1 cellular context compared by ENCODE assay signal in the genomic region with DNA sequence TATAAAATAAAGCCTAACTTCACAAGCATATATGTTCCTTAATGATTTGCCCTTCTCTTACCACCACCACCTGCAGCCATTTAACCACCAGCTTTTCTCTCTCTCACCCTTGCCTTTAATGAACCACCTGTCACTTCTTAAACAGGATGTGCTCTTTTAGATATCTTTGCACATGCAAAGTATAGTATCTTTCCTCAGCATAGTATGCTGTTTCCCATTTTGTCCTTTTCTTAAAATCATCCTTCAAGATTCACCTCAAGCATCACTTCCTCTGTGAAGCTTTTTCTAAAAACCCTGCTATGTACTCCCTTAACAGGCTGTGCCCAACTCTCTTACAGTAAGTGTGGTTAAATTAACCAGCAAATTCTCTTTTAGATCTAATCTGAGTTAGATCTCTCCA.
TF ChIP-seq lines count a peak whose summit lies in the region.

No MANE protein-coding gene starts in this region.

TF ChIP-seq in GM12878, 131 proteins besides CTCF, POLR2A, EP300 and RAD21:
- TF ChIP-seq STAT1 (conservative IDR thresholded peaks at IDR 0.05) (no peak), RBBP5 (conservative IDR thresholded peaks at IDR 0.05) (no peak), TBL1XR1 (IDR thresholded peaks at IDR 0.05; ENCODE audit: low read depth, low read length) (no peak), ZZZ3 (IDR thresholded peaks at IDR 0.05; ENCODE audit: control insufficient read depth, insufficient read length, low read depth) (no peak), PML (IDR thresholded peaks at IDR 0.05; ENCODE audit: low read length) (no peak), CREB1 (IDR thresholded peaks at IDR 0.05; ENCODE audit: low read depth) (no peak), CHD4 (IDR thresholded peaks at IDR 0.05) (no peak), SMAD5 (IDR thresholded peaks at IDR 0.05; ENCODE audit: low read depth) (no peak), TARDBP (IDR thresholded peaks at IDR 0.05; ENCODE audit: borderline replicate concordance) (no peak), FOXM1 (IDR thresholded peaks at IDR 0.05; ENCODE audit: low read depth, low read length) (no peak)
- TF ChIP-seq, protein P1, sequence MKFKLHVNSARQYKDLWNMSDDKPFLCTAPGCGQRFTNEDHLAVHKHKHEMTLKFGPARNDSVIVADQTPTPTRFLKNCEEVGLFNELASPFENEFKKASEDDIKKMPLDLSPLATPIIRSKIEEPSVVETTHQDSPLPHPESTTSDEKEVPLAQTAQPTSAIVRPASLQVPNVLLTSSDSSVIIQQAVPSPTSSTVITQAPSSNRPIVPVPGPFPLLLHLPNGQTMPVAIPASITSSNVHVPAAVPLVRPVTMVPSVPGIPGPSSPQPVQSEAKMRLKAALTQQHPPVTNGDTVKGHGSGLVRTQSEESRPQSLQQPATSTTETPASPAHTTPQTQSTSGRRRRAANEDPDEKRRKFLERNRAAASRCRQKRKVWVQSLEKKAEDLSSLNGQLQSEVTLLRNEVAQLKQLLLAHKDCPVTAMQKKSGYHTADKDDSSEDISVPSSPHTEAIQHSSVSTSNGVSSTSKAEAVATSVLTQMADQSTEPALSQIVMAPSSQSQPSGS (IDR thresholded peaks at IDR 0.05; ENCODE audit: low read length), result no peak
- TF ChIP-seq, protein P2, sequence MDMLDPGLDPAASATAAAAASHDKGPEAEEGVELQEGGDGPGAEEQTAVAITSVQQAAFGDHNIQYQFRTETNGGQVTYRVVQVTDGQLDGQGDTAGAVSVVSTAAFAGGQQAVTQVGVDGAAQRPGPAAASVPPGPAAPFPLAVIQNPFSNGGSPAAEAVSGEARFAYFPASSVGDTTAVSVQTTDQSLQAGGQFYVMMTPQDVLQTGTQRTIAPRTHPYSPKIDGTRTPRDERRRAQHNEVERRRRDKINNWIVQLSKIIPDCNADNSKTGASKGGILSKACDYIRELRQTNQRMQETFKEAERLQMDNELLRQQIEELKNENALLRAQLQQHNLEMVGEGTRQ (IDR thresholded peaks at IDR 0.05; ENCODE audit: borderline replicate concordance, low read depth, low read length), result no peak
- TF ChIP-seq, protein P3, sequence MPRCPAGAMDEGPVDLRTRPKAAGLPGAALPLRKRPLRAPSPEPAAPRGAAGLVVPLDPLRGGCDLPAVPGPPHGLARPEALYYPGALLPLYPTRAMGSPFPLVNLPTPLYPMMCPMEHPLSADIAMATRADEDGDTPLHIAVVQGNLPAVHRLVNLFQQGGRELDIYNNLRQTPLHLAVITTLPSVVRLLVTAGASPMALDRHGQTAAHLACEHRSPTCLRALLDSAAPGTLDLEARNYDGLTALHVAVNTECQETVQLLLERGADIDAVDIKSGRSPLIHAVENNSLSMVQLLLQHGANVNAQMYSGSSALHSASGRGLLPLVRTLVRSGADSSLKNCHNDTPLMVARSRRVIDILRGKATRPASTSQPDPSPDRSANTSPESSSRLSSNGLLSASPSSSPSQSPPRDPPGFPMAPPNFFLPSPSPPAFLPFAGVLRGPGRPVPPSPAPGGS (IDR thresholded peaks at IDR 0.05; ENCODE audit: borderline replicate concordance, insufficient read depth, low read depth, low read length, poor library complexity, severe bottlenecking), result no peak
